9 cellular contexts compared by ENCODE assay signal in genomic region chr5:143513720-143514119, GRCh38.
"Had no signal": no experiment of that assay in that cellular context is flagged by ENCODE, and none has a peak within 500 bp of the region (broad histone marks: within the 10 kb centered on the region; RNA-seq: fewer than 3 reads in every experiment).

No MANE protein-coding gene starts in this region.

- H3K4me1 Mint-ChIP-seq: GM23338, IgD-negative memory B cell had no signal

- H2AFZ ChIP-seq: GM23338 had no signal

- H3K9me3 Mint-ChIP-seq: GM23338, HFFc6 had no signal

- H3K9me3 ChIP-seq: HAP-1 had no signal

- ATAC-seq: GM23338, HCT116 had no signal

- H3K4me1 ChIP-seq: HAP-1 had no signal

- FAIRE-seq: H1, HTR-8/SVneo had no signal

- H3K4me3 Mint-ChIP-seq: GM23338, HFFc6, IgD-negative memory B cell had no signal

- H3K36me3 ChIP-seq: HAP-1 had no signal

- H3K4me3 ChIP-seq: GM23338, HAP-1 had no signal

- DNase-seq: H7, HFFc6, KBM-7 had no signal

- H3K27ac Mint-ChIP-seq: GM23338, HFFc6, IgD-negative memory B cell had no signal

- H3K27me3 Mint-ChIP-seq: IgD-negative memory B cell had no signal

- H3K4me2 ChIP-seq: GM23338 had no signal
